ENCODE assay signal across 17 cellular contexts in the genomic region with DNA sequence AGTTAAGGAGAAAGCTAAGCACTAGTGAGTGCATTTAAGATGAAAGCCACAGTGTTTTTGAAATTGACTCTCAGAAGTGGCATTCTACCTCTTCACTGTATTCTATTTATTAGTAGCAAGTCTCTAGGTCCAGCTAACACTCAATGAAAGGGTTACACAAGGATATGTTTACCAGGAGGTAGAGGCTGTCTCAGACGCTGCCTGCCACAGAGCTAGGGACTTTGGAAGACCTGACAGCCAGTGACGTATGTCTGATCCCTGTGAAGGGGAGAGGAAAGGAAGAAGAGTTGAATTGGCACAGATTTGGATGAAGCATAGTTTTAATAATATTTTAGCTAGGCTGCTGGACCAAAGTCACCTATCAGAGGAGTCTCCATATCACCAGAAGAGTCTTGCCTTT. TPM values are rescaled to one million over a fixed set of nuclear protein-coding genes. Genes with fewer than 3 reads are reported as not detected.
DNase-seq lines count a peak whose midpoint lies in the region; ATAC-seq, FAIRE-seq and TF ChIP-seq lines count a peak whose summit lies in the region.
"Had no signal": no experiment of that assay in that cellular context is flagged by ENCODE, and none has a peak within 500 bp of the region (broad histone marks: within the 10 kb centered on the region; RNA-seq: fewer than 3 reads in every experiment).

No MANE protein-coding gene starts in this region.

- no peaks in the 10 kb centered on the region for H3K4me1 ChIP-seq in GM23338 (ENCODE audit: insufficient read depth)
- H3K4me1 ChIP-seq in Loucy (ENCODE audit: insufficient read depth, low read length, poor library complexity, severe bottlenecking), result no peaks in the 10 kb centered on the region
- no peaks in the 10 kb centered on the region for H3K4me1 ChIP-seq in H1 (replicated peaks in 1 of 4; ENCODE audit: control insufficient read depth in 3 of 4, insufficient read depth in 4 of 4, low read length in 3 of 4)
- H3K4me1 ChIP-seq: A549, BE2C had no signal

- H2BK120ac ChIP-seq in H1 (replicated peaks; ENCODE audit: low read depth, low read length), result no peak overlapping the region

- H2AK5ac ChIP-seq in H1 (ENCODE audit: low read depth, low read length), result no peak overlapping the region

- H3K27ac Mint-ChIP-seq in GM23338, result no peak overlapping the region
- H3K27ac Mint-ChIP-seq in nephron progenitor cell, result peak overlapping the region; percentile 17

- H3F3A ChIP-seq in GM23338 (replicated peaks; ENCODE audit: low read depth), result no peaks in the 10 kb centered on the region
- H3F3A ChIP-seq in Loucy (ENCODE audit: low read depth), result no peaks in the 10 kb centered on the region

- no peaks in the 10 kb centered on the region for H3K9me3 ChIP-seq in Loucy (ENCODE audit: insufficient read depth, low read depth, low read length)
- H3K9me3 ChIP-seq in H1 (ENCODE audit: insufficient read depth in 2 of 2, low read depth in 1 of 2, low read length in 1 of 2), result no peaks in the 10 kb centered on the region
- H3K9me3 ChIP-seq: A549, BE2C had no signal

- no peak for FAIRE-seq in H1 (lab: Jason Lieb, UNC)
- FAIRE-seq: A549, GM12878, GM18507 had no signal

- H3K4me3 ChIP-seq in GM23338, result no peak overlapping the region
- H3K4me3 ChIP-seq in Loucy (ENCODE audit: low read length, poor library complexity, severe bottlenecking), result no peak overlapping the region
- H3K4me3 ChIP-seq in H1 (ENCODE audit: extremely low read depth in 1 of 4, insufficient read depth in 2 of 4, low read depth in 3 of 4, low read length in 4 of 4), result no peak overlapping the region
- H3K4me3 ChIP-seq: A549, GM12878 had no signal

- CTCF ChIA-PET in H1 (lab: Charles Lee; ENCODE audit: partially characterized antibody), result interaction anchor here (0.7 to 1.6 kb wide), 2 partner anchors 39 to 74 kb away, joined by 3 to 8 read pairs; no protein-coding TSS in a partner anchor

- H3K36me3 ChIP-seq in GM23338 (ENCODE audit: insufficient read depth), result no peaks in the 10 kb centered on the region
- no peaks in the 10 kb centered on the region for H3K36me3 ChIP-seq in Loucy (ENCODE audit: insufficient read depth, low read length)
- no peaks in the 10 kb centered on the region for H3K36me3 ChIP-seq in H1 (ENCODE audit: control insufficient read depth in 2 of 4, insufficient read depth in 4 of 4, low read length in 3 of 4)
- H3K36me3 ChIP-seq: BE2C had no signal

- no peak overlapping the region for H2BK5ac ChIP-seq in H1 (ENCODE audit: low read depth, low read length)

- H3K9me2 ChIP-seq in GM23338 (ENCODE audit: insufficient read depth) (no peaks in the 10 kb centered on the region), Loucy (replicated peaks; ENCODE audit: low read depth, low read length) (no peaks in the 10 kb centered on the region)

- H3K27ac ChIP-seq in GM23338 (ENCODE audit: low read depth), result no peak overlapping the region
- H3K27ac ChIP-seq in H1 (ENCODE audit: low read depth, low read length), result no peak overlapping the region
- H3K27ac ChIP-seq: A549, C4-2B, HL-60 had no signal

- no peak for DNase-seq in GM23338 (ENCODE audit: low spot score)
- no peak for DNase-seq in H1 (ENCODE audit: low read depth in 1 of 2, low spot score in 2 of 2)
- no peak for DNase-seq in nephron progenitor cell
- DNase-seq in 8988T, result no peak
- no peak for DNase-seq in activated naive CD4-positive, alpha-beta T cell treated with Interleukin-2 at 50 U/mL for 16 hours
- DNase-seq: BE2C; CD4-positive, alpha-beta memory T cell; DMS79; HCEC 1CT; IMR-90 had no signal

- H3K4me3 Mint-ChIP-seq in GM23338 (no peak overlapping the region), nephron progenitor cell (no peak overlapping the region)
- H3K4me3 Mint-ChIP-seq: CD4-positive, alpha-beta memory T cell had no signal

- no peak for TF ChIP-seq RAD21 in H1 (IDR thresholded peaks at IDR 0.05 in 1 of 2, conservative IDR thresholded peaks at IDR 0.05 in 1 of 2; ENCODE audit: low read depth in 2 of 2, low read length in 2 of 2)

- H3K23me2 ChIP-seq in H1 (ENCODE audit: low read depth, low read length), result no peaks in the 10 kb centered on the region

- no peak overlapping the region for H3K4me2 ChIP-seq in GM23338
- no peak overlapping the region for H3K4me2 ChIP-seq in Loucy (ENCODE audit: low read depth, low read length, poor library complexity, severe bottlenecking)
- H3K4me2 ChIP-seq in H1 (ENCODE audit: insufficient read depth in 1 of 2, low read depth in 2 of 2, low read length in 2 of 2), result no peak overlapping the region
- H3K4me2 ChIP-seq: A549 had no signal

- peaks cover 4% of the 10 kb centered on the region for H3K27me3 Mint-ChIP-seq in GM23338 (ENCODE audit: insufficient read depth, low read depth, poor library complexity)
- H3K27me3 Mint-ChIP-seq in nephron progenitor cell (ENCODE audit: low read depth, poor library complexity), result peaks cover 4% of the 10 kb centered on the region

- no peak overlapping the region for H4K91ac ChIP-seq in H1 (replicated peaks; ENCODE audit: insufficient read length, low read length)

- H3K14ac ChIP-seq in H1 (ENCODE audit: insufficient read length), result no peak overlapping the region

- no peak overlapping the region for H2BK12ac ChIP-seq in H1 (ENCODE audit: low read depth, low read length)

- POLR2A ChIA-PET in H1 (lab: Charles Lee; ENCODE audit: partially characterized antibody), result interaction anchor here (1.0 kb wide), 1 partner anchor 156 kb away, joined by 3 read pairs; a partner anchor contains a TSS

- H4K20me1 ChIP-seq in GM23338 (replicated peaks; ENCODE audit: insufficient read depth) (no peaks in the 10 kb centered on the region), Loucy (ENCODE audit: insufficient read depth, low read length, poor library complexity, severe bottlenecking) (no peaks in the 10 kb centered on the region), H1 (replicated peaks in 1 of 2; ENCODE audit: control insufficient read depth in 1 of 2, insufficient read depth in 2 of 2, low read length in 2 of 2) (no peaks in the 10 kb centered on the region)

- H3K23ac ChIP-seq in H1 (ENCODE audit: insufficient read length), result no peak overlapping the region

- H3K9ac ChIP-seq in Loucy (ENCODE audit: low read depth, low read length, poor library complexity, severe bottlenecking), result no peak overlapping the region
- H3K9ac ChIP-seq in H1 (replicated peaks in 1 of 4; ENCODE audit: extremely low read depth in 1 of 4, low read depth in 3 of 4, low read length in 3 of 4), result no peak overlapping the region

- H3K79me2 ChIP-seq in GM23338 (replicated peaks; ENCODE audit: insufficient read depth) (no peaks in the 10 kb centered on the region), Loucy (ENCODE audit: insufficient read depth, low read length) (no peaks in the 10 kb centered on the region), H1 (ENCODE audit: control insufficient read depth in 1 of 2, insufficient read depth in 2 of 2, low read length in 2 of 2) (no peaks in the 10 kb centered on the region)

- TF ChIP-seq POLR2A in H1 (IDR thresholded peaks at IDR 0.05; ENCODE audit: control extremely low read depth in 1 of 2, low read depth in 2 of 2, low read length in 2 of 2), result no peak

- H3K36me3 Mint-ChIP-seq in GM23338 (ENCODE audit: low read depth) (no peaks in the 10 kb centered on the region), nephron progenitor cell (ENCODE audit: low read depth) (no peaks in the 10 kb centered on the region)
- H3K36me3 Mint-ChIP-seq: CD4-positive, alpha-beta memory T cell had no signal

- no peak overlapping the region for H4K8ac ChIP-seq in H1 (ENCODE audit: extremely low read depth, insufficient read depth, low read length)

- H3K4ac ChIP-seq in H1 (replicated peaks; ENCODE audit: insufficient read length, low read depth, low read length), result no peak overlapping the region

- H3K4me1 Mint-ChIP-seq in GM23338, result no peaks in the 10 kb centered on the region
- H3K4me1 Mint-ChIP-seq in nephron progenitor cell, result peaks cover 11% of the 10 kb centered on the region
- H3K4me1 Mint-ChIP-seq: CD4-positive, alpha-beta memory T cell had no signal

- no peak overlapping the region for H3K18ac ChIP-seq in H1 (ENCODE audit: extremely low read depth, low read length)

- no peak for ATAC-seq in GM23338
- ATAC-seq in GM18520 (IDR thresholded peaks at IDR 0.05; ENCODE audit: unreplicated experiment), result no peak
- ATAC-seq: A549, GM12878 had no signal

- TF ChIP-seq EP300 in H1 (IDR thresholded peaks at IDR 0.05; ENCODE audit: borderline replicate concordance in 1 of 2, low read depth in 2 of 2, low read length in 2 of 2), result no peak

- H3K9me3 Mint-ChIP-seq in GM23338 (peaks cover 4% of the 10 kb centered on the region; the same call in 1 of the 3 replicates), nephron progenitor cell (peaks cover 8% of the 10 kb centered on the region)

- TF ChIP-seq CTCF in GM23338 (conservative IDR thresholded peaks at IDR 0.05; ENCODE audit: low read depth in 2 of 2) (no peak), Loucy (conservative IDR thresholded peaks at IDR 0.05; ENCODE audit: low read length) (no peak), H1 (IDR thresholded peaks at IDR 0.05; ENCODE audit: control extremely low read depth in 1 of 3, insufficient read depth in 1 of 3, low read depth in 1 of 3, low read length in 3 of 3) (no peak), nephron progenitor cell (IDR thresholded peaks at IDR 0.05) (no peak)

- H2BK15ac ChIP-seq in H1 (ENCODE audit: low read length), result no peak overlapping the region

- no peak overlapping the region for H4K5ac ChIP-seq in H1 (ENCODE audit: insufficient read length, low read depth, low read length)

- no peaks in the 10 kb centered on the region for H3K27me3 ChIP-seq in GM23338 (ENCODE audit: insufficient read depth)
- H3K27me3 ChIP-seq in Loucy (ENCODE audit: insufficient read depth, low read length, poor library complexity, severe bottlenecking), result no peaks in the 10 kb centered on the region
- no peaks in the 10 kb centered on the region for H3K27me3 ChIP-seq in H1 (replicated peaks in 1 of 4; ENCODE audit: control insufficient read depth in 3 of 4, extremely low read depth in 1 of 4, insufficient read depth in 3 of 4, low read length in 3 of 4)
- H3K27me3 ChIP-seq: BE2C had no signal

- no peak overlapping the region for H3K56ac ChIP-seq in H1 (replicated peaks; ENCODE audit: insufficient read length, low read depth, low read length)

- no peaks in the 10 kb centered on the region for H3K79me1 ChIP-seq in H1 (ENCODE audit: low read depth, low read length)

- H2BK20ac ChIP-seq in H1 (ENCODE audit: low read length), result no peak overlapping the region

- 90% methylated on average over 2 of the region's 2 CpGs; no CpG with 5 or more reads in 1 of the 2 experiments for WGBS in H1 (ENCODE audit: extremely low coverage in 1 of 2, insufficient coverage in 1 of 2, insufficient read length in 1 of 2, insufficient replicate concordance in 2 of 2, low coverage in 1 of 2, low lambda C conversion rate in 2 of 2, missing lambda C conversion rate in 1 of 2), 2 experiments

- H2AFZ ChIP-seq in GM23338 (peak overlapping the region; percentile 73), Loucy (ENCODE audit: low read length) (peak overlapping the region; percentile 27; the same call in 1 of the 2 replicates), H1 (ENCODE audit: low read length) (peak overlapping the region; percentile 55)

RNA-seq across cellular contexts. Expression of a gene that starts 36.5 kb away (rescaled TPM):
- 12.4 and 14.8 TPM in 2 replicates for total RNA-seq in GM23338 (2014; rRNA removed; shearing (Covaris generic))
- polyA plus RNA-seq in GM23338 (2016; fragmentation: Nextera tagmentation; extraction: Ambion mirVana) (5.0 and 7.1 TPM in 2 replicates), H1 (2011; rRNA removed) (3.2 and 5.2 TPM in 2 replicates)
- total RNA-seq in H1 (2021; fragmentation: NEBNext Ultra II Directional; extraction: Animal tissue kit (Norgen Biotek cat#: 25700)), result 9.9 and 12.0 TPM in 2 replicates
- polyA plus RNA-seq in H1 (2011; cell fraction: cytosol; rRNA removed), result 8.4 TPM
- polyA plus RNA-seq in H1 (2011; cell fraction: nucleus; rRNA removed), result 2.8 TPM
- polyA plus RNA-seq in H1 (2012, experiment 1 of 2), result 9.2 to 13.0 TPM (median 11.2 TPM) in 4 replicates
- 0.76 TPM for polyA plus RNA-seq in H1 (2012, experiment 2 of 2)
- 5.0 TPM for polyA plus RNA-seq in H1 (2013, experiment 1 of 2)
- polyA plus RNA-seq in H1 (2013, experiment 2 of 2), result 5.5 TPM
- polyA minus RNA-seq in H1 (2011; rRNA and poly(A)+ RNA removed), result 6.1 and 9.1 TPM in 2 replicates
- polyA minus RNA-seq in H1 (2011; cell fraction: cytosol; rRNA and poly(A)+ RNA removed), result 5.6 TPM
- 9.6 TPM for polyA minus RNA-seq in H1 (2011; cell fraction: nucleus; rRNA and poly(A)+ RNA removed)

RNA-seq across cellular contexts. Expression of a gene that starts 58.2 kb away (rescaled TPM):
- total RNA-seq in GM23338 (2014; rRNA removed; shearing (Covaris generic)), result 9.8 and 10.8 TPM in 2 replicates
- 6.9 TPM in 2 replicates for polyA plus RNA-seq in GM23338 (2016; fragmentation: Nextera tagmentation; extraction: Ambion mirVana)
- 10.2 and 10.9 TPM in 2 replicates for total RNA-seq in H1 (2021; fragmentation: NEBNext Ultra II Directional; extraction: Animal tissue kit (Norgen Biotek cat#: 25700))
- 4.2 and 7.3 TPM in 2 replicates for polyA plus RNA-seq in H1 (2011; rRNA removed)
- 7.5 TPM for polyA plus RNA-seq in H1 (2011; cell fraction: cytosol; rRNA removed)
- 6.6 TPM for polyA plus RNA-seq in H1 (2011; cell fraction: nucleus; rRNA removed)
- polyA plus RNA-seq in H1 (2012, experiment 1 of 2), result 5.3 to 10.0 TPM (median 6.4 TPM) in 4 replicates
- 1.0 TPM for polyA plus RNA-seq in H1 (2012, experiment 2 of 2)
- 11.1 TPM for polyA plus RNA-seq in H1 (2013, experiment 1 of 2)
- polyA plus RNA-seq in H1 (2013, experiment 2 of 2), result 12.7 TPM
- 13.0 and 16.6 TPM in 2 replicates for polyA minus RNA-seq in H1 (2011; rRNA and poly(A)+ RNA removed)
- 4.7 TPM for polyA minus RNA-seq in H1 (2011; cell fraction: cytosol; rRNA and poly(A)+ RNA removed)
- polyA minus RNA-seq in H1 (2011; cell fraction: nucleus; rRNA and poly(A)+ RNA removed), result 8.3 TPM
